9 cellular contexts compared by ENCODE assay signal in the genomic region with DNA sequence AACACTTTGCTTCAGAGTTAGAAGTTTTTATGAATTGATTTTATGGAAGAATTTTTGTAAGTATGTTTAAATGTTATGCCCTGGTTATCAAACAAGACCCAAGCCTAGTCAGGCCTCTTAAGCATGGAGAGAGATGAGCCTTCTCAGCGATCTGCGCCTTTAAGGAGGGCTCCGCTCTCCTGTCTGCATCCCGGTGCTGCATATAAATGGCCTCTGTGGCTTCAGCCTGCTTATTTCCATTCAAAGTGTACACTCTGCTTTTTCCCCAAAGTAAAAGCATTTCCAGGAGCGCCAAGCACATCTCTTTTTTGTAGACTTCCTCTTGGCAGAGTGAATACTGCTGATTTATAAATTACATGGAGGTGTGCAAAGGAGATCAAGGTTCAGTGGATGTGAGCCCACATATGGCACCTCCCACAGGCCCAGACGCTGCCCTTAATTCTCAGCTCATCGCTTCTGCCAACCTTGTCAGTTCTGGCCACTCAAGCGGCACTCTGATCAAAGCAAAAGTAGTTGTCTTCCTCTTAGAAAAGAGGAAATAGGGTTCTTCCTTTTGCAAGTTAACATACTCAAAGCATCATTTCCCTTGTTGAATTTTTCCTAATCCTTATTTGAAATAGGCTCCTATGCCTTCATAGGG.
DNase-seq lines count a peak whose midpoint lies in the region; ATAC-seq and FAIRE-seq lines count a peak whose summit lies in the region.
"Had no signal": no experiment of that assay in that cellular context is flagged by ENCODE, and none has a peak within 500 bp of the region (broad histone marks: within the 10 kb centered on the region; RNA-seq: fewer than 3 reads in every experiment).

No MANE protein-coding gene starts in this region.

- no peaks in the 10 kb centered on the region for H3K9me3 Mint-ChIP-seq in activated T-helper 17 cell treated with anti-CD3 and anti-CD28 coated beads, Interleukin-2, amount 50 U/mL, for 72 hours

- no peak overlapping the region for H3K4me3 ChIP-seq in effector memory CD4-positive, alpha-beta T cell (ENCODE audit: insufficient read depth, low read depth, low read length, poor library complexity, severe bottlenecking)

- H3K9me3 ChIP-seq in effector memory CD4-positive, alpha-beta T cell (ENCODE audit: control insufficient read depth, low read length) = no peaks in the 10 kb centered on the region

- H3K27ac ChIP-seq in effector memory CD4-positive, alpha-beta T cell (ENCODE audit: insufficient read depth, low read length, poor library complexity, severe bottlenecking) = no peak overlapping the region
- H3K27ac ChIP-seq: C4-2B had no signal

- peaks cover 38% of the 10 kb centered on the region for H3K4me1 ChIP-seq in effector memory CD4-positive, alpha-beta T cell (ENCODE audit: control insufficient read depth, insufficient read depth, low read length, poor library complexity, severe bottlenecking)

- H3K27me3 ChIP-seq in effector memory CD4-positive, alpha-beta T cell (replicated peaks; ENCODE audit: control insufficient read depth, insufficient read depth, low read length, poor library complexity, severe bottlenecking) = no peaks in the 10 kb centered on the region

- FAIRE-seq in RCC 7860 (lab: Jason Lieb, UNC) = no peak

- peak; percentile 32 to 34 for DNase-seq in AML-193 (lab: John Stamatoyannopoulos, UW)
- DNase-seq in NCI-H2171 (lab: John Stamatoyannopoulos, UW) = no peak
- no peak for DNase-seq in RCC 7860 (ENCODE audit: low spot score)
- DNase-seq in effector memory CD4-positive, alpha-beta T cell = no peak
- no peak for DNase-seq in NCI-H1436 (lab: John Stamatoyannopoulos, UW)

- no peaks in the 10 kb centered on the region for H3K36me3 ChIP-seq in effector memory CD4-positive, alpha-beta T cell (ENCODE audit: control insufficient read depth, insufficient read depth, low read length)

- H3K4me3 Mint-ChIP-seq in activated T-helper 17 cell treated with anti-CD3 and anti-CD28 coated beads, Interleukin-2, amount 50 U/mL, for 72 hours = peak overlapping the region; percentile 29

- peak overlapping the region; percentile 35 for H3K27ac Mint-ChIP-seq in activated T-helper 17 cell treated with anti-CD3 and anti-CD28 coated beads, Interleukin-2, amount 50 U/mL, for 72 hours

- ATAC-seq in GM18873 (IDR thresholded peaks at IDR 0.05; ENCODE audit: low FRiP score, unreplicated experiment) (peak; percentile 44), HG03159 (IDR thresholded peaks at IDR 0.05; ENCODE audit: unreplicated experiment) (peak; percentile 60)
- no peak for ATAC-seq in activated T-helper 17 cell treated with anti-CD3 and anti-CD28 coated beads, Interleukin-2, amount 50 U/mL, for 72 hours (replicated peaks)

- H3K36me3 Mint-ChIP-seq in activated T-helper 17 cell treated with anti-CD3 and anti-CD28 coated beads, Interleukin-2, amount 50 U/mL, for 72 hours (ENCODE audit: low read depth) = no peaks in the 10 kb centered on the region

- H3K27me3 Mint-ChIP-seq in activated T-helper 17 cell treated with anti-CD3 and anti-CD28 coated beads, Interleukin-2, amount 50 U/mL, for 72 hours = no peaks in the 10 kb centered on the region

- peaks cover 50% of the 10 kb centered on the region for H3K4me1 Mint-ChIP-seq in activated T-helper 17 cell treated with anti-CD3 and anti-CD28 coated beads, Interleukin-2, amount 50 U/mL, for 72 hours

Comparison
In these comparisons a context has a peak if more than half of its experiments do, and no peak if none do; other contexts are left out.
1. DNase-seq: peak in AML-193 (2 of 2); none in NCI-H2171 (single experiment), RCC 7860 (single experiment), effector memory CD4-positive, alpha-beta T cell (0 of 3) and NCI-H1436 (single experiment).